Comparison of ENCODE assay signal across 1 cellular context in genomic region chr1:61076728-61077675, GRCh38.
TF ChIP-seq lines count a peak whose summit lies in the region.

No MANE protein-coding gene starts in this region.

TF ChIP-seq in HepG2, 621 proteins besides CTCF, POLR2A, EP300 and RAD21 (continued from another document and continues in another):
- TF ChIP-seq ZBTB40 (IDR thresholded peaks at IDR 0.05) (no peak), ZBTB40 (CRISPR knock-in tag; IDR thresholded peaks at IDR 0.05) (no peak), RXRB (CRISPR knock-in tag; IDR thresholded peaks at IDR 0.05; ENCODE audit: borderline replicate concordance) (peak; percentile 71; the same call in 1 of the 2 replicates), ATRX (CRISPR knock-in tag; IDR thresholded peaks at IDR 0.05; ENCODE audit: borderline replicate concordance) (no peak), FOXP4 (CRISPR knock-in tag; IDR thresholded peaks at IDR 0.05) (peak; percentile 97), XRCC5 (optimal IDR thresholded peaks at IDR 0.05; ENCODE audit: low read length) (peak; percentile 79), CREM (IDR thresholded peaks at IDR 0.05) (peak; percentile 56; the same call in 1 of the 2 replicates), CREM (CRISPR knock-in tag; IDR thresholded peaks at IDR 0.05) (no peak), ZSCAN25 (CRISPR knock-in tag; IDR thresholded peaks at IDR 0.05) (peak; percentile 56; the same call in 1 of the 2 replicates), RAD51 (IDR thresholded peaks at IDR 0.05; ENCODE audit: borderline replicate concordance) (no peak), ZNF343 (CRISPR knock-in tag; IDR thresholded peaks at IDR 0.05) (peak; percentile 75; the same call in 1 of the 2 replicates), HNF1B (CRISPR knock-in tag; IDR thresholded peaks at IDR 0.05) (peak; percentile 71), KLF15 (CRISPR knock-in tag; IDR thresholded peaks at IDR 0.05; ENCODE audit: borderline replicate concordance) (no peak), ZNF101 (CRISPR knock-in tag; IDR thresholded peaks at IDR 0.05; ENCODE audit: borderline replicate concordance, low read depth) (no peak), RFX1 (IDR thresholded peaks at IDR 0.05) (no peak), ZNF362 (CRISPR knock-in tag; IDR thresholded peaks at IDR 0.05; ENCODE audit: borderline replicate concordance) (peak; percentile 76; the same call in 1 of the 2 replicates), FOXJ3 (CRISPR knock-in tag; IDR thresholded peaks at IDR 0.05; ENCODE audit: borderline replicate concordance) (peak; percentile 78; the same call in 1 of the 2 replicates), DR1 (CRISPR knock-in tag; IDR thresholded peaks at IDR 0.05) (peak; percentile 60; the same call in 1 of the 2 replicates), ZNF547 (CRISPR knock-in tag; IDR thresholded peaks at IDR 0.05) (0 out of 2 replicates have a peak, but pooled peaks have one; percentile 41), ZNF792 (CRISPR knock-in tag; IDR thresholded peaks at IDR 0.05) (peak; percentile 52; the same call in 1 of the 2 replicates), PHF5A (CRISPR knock-in tag; IDR thresholded peaks at IDR 0.05; ENCODE audit: low read depth, unreplicated experiment) (peak; percentile 52), HNF4A (CRISPR knock-in tag; IDR thresholded peaks at IDR 0.05) (peak; percentile 47), MXI1 (IDR thresholded peaks at IDR 0.05; ENCODE audit: borderline replicate concordance, low read depth, low read length) (peak; percentile 85; the same call in 1 of the 3 replicates), LRRFIP1 (CRISPR knock-in tag; conservative IDR thresholded peaks at IDR 0.05) (no peak), ATF7-NPFF (CRISPR knock-in tag; IDR thresholded peaks at IDR 0.05; ENCODE audit: low read depth) (peak; percentile 58; the same call in 1 of the 2 replicates), ZNF660 (CRISPR knock-in tag; IDR thresholded peaks at IDR 0.05; ENCODE audit: borderline replicate concordance, low read depth) (no peak), HOXA9 (CRISPR knock-in tag; IDR thresholded peaks at IDR 0.05; ENCODE audit: borderline replicate concordance) (no peak), MIXL1 (CRISPR knock-in tag; IDR thresholded peaks at IDR 0.05) (0 out of 2 replicates have a peak, but pooled peaks have one; percentile 13), GABPB1 (CRISPR knock-in tag; IDR thresholded peaks at IDR 0.05) (peak; percentile 64), PHF8 (CRISPR knock-in tag; IDR thresholded peaks at IDR 0.05) (peak; percentile 63), ZNF598 (CRISPR knock-in tag; IDR thresholded peaks at IDR 0.05; ENCODE audit: borderline replicate concordance) (peak; percentile 46; the same call in 1 of the 2 replicates), ETV5 (CRISPR knock-in tag; IDR thresholded peaks at IDR 0.05; ENCODE audit: borderline replicate concordance) (peak; percentile 35; the same call in 1 of the 2 replicates), LCORL (IDR thresholded peaks at IDR 0.05) (no peak), LCORL (CRISPR knock-in tag; IDR thresholded peaks at IDR 0.05) (peak; percentile 75; the same call in 1 of the 2 replicates)
- TF ChIP-seq, protein P1, sequence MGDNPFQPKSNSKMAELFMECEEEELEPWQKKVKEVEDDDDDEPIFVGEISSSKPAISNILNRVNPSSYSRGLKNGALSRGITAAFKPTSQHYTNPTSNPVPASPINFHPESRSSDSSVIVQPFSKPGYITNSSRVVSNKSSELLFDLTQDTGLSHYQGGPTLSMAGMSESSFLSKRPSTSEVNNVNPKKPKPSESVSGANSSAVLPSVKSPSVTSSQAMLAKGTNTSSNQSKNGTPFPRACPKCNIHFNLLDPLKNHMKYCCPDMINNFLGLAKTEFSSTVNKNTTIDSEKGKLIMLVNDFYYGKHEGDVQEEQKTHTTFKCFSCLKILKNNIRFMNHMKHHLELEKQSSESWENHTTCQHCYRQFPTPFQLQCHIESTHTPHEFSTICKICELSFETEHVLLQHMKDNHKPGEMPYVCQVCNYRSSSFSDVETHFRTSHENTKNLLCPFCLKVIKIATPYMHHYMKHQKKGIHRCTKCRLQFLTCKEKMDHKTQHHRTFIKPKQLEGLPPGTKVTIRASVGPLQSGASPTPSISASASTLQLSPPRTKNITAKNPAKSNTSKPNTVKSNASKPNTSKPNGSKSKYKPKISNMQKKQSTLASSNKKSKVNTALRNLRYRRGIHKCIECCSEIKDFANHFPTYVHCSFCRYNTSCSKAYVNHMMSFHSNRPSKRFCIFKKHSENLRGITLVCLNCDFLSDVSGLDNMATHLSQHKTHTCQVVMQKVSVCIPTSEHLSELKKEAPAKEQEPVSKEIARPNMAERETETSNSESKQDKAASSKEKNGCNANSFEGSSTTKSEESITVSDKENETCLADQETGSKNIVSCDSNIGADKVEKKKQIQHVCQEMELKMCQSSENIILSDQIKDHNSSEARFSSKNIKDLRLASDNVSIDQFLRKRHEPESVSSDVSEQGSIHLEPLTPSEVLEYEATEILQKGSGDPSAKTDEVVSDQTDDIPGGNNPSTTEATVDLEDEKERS (CRISPR knock-in tag; IDR thresholded peaks at IDR 0.05): no peak
- TF ChIP-seq, protein P2, sequence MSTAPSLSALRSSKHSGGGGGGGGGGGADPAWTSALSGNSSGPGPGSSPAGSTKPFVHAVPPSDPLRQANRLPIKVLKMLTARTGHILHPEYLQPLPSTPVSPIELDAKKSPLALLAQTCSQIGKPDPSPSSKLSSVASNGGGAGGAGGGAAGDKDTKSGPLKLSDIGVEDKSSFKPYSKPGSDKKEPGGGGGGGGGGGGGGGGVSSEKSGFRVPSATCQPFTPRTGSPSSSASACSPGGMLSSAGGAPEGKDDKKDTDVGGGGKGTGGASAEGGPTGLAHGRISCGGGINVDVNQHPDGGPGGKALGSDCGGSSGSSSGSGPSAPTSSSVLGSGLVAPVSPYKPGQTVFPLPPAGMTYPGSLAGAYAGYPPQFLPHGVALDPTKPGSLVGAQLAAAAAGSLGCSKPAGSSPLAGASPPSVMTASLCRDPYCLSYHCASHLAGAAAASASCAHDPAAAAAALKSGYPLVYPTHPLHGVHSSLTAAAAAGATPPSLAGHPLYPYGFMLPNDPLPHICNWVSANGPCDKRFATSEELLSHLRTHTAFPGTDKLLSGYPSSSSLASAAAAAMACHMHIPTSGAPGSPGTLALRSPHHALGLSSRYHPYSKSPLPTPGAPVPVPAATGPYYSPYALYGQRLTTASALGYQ (CRISPR knock-in tag; IDR thresholded peaks at IDR 0.05): peak; percentile 55; the same call in 1 of the 2 replicates
